In the genomic region with DNA sequence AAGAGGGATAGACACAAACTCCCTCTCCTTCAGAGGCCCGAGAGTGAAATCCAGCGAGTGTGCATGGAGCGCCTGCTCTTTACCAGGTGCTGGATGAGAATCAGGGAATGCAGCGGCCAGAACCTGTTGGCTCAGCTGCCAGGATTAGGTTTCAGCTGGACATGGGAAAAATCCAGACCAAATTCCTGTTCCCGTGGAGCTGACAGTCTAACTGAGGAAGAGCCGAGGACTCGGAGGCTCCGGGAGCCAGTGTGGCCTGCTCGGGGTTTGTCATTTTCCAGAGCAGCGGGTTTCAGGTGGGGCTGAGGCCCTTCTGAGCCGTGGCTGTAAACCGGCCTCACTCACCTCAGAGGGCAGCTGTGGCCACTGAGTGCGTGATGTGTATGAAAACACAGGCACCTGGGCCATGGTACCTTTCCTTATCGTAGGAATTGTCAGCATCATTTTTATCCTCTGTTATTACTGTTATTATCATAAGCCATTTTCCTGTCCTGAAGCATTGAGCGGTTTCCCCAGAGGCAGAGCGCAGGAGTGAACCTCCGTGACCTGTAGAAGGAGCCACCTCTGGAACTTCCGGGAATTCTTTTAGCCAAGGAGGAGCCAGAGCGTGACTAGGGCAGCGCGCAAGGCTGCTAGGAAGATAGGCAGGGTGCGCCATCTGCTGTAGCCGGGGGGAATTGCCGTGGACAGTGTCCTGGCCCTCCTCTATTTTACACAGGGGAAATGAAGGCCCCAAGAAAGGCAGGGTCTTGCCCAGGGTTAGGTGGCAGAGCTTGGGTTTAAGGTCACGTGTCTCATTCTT, we compare ENCODE assay signal across 7 cellular contexts. TPM values are rescaled to one million over a fixed set of nuclear protein-coding genes. Genes with fewer than 3 reads are reported as not detected.
DNase-seq lines count a peak whose midpoint lies in the region; ATAC-seq and TF ChIP-seq lines count a peak whose summit lies in the region.

No MANE protein-coding gene starts in this region.

- TF ChIP-seq CTCF in kidney epithelial cell (IDR thresholded peaks at IDR 0.05; ENCODE audit: insufficient read depth, low read length, poor library complexity, severe bottlenecking): peak; percentile 99

- H3K9me3 Mint-ChIP-seq in central memory CD8-positive, alpha-beta T cell: no peaks in the 10 kb centered on the region

- DNase-seq in NCI-H2227 treated with DMSO at 0.1 percent for 48 hours (lab: John Stamatoyannopoulos, UW) (peak; percentile 93), kidney epithelial cell (ENCODE audit: low read depth) (peak; percentile 50)
- peak; percentile 75 to 84 for DNase-seq in central memory CD8-positive, alpha-beta T cell (ENCODE audit: low spot score in 2 of 2)
- DNase-seq in stimulated activated CD4-positive, alpha-beta T cell treated with anti-CD3 and anti-CD28 coated beads, Interleukin-15, amount 100 ng/mL, for 24 hours: peak; percentile 88

- H3K27ac Mint-ChIP-seq in central memory CD8-positive, alpha-beta T cell (ENCODE audit: low read depth): peak overlapping the region; percentile 100

- peaks cover 25% of the 10 kb centered on the region for H3K4me1 Mint-ChIP-seq in central memory CD8-positive, alpha-beta T cell

- no peak overlapping the region for H3K4me3 ChIP-seq in kidney epithelial cell (ENCODE audit: low read depth, low read length)

- H3K4me3 Mint-ChIP-seq in central memory CD8-positive, alpha-beta T cell: peak overlapping the region; percentile 76

- no peaks in the 10 kb centered on the region for H3K36me3 ChIP-seq in kidney epithelial cell (ENCODE audit: control insufficient read depth, insufficient read depth, low read length)

- ATAC-seq in GM18498 (IDR thresholded peaks at IDR 0.05; ENCODE audit: unreplicated experiment) (peak; percentile 85), HG03135 (IDR thresholded peaks at IDR 0.05; ENCODE audit: unreplicated experiment) (peak; percentile 88)
- ATAC-seq in activated CD4-positive, CD25-positive, alpha-beta regulatory T cell treated with anti-CD3 and anti-CD28 coated beads, Interleukin-2, amount 50 U/mL, for 24 hours: peak; percentile 97
- peak; percentile 74 for ATAC-seq in central memory CD8-positive, alpha-beta T cell (replicated peaks; ENCODE audit: extremely low read depth, poor library complexity, severe bottlenecking)

- H3K27me3 ChIP-seq in kidney epithelial cell (ENCODE audit: control insufficient read depth, insufficient read depth, low read length): no peaks in the 10 kb centered on the region

- no peaks in the 10 kb centered on the region for H3K27me3 Mint-ChIP-seq in central memory CD8-positive, alpha-beta T cell

- H3K36me3 Mint-ChIP-seq in central memory CD8-positive, alpha-beta T cell (ENCODE audit: insufficient read depth): peaks cover 9% of the 10 kb centered on the region

RNA-seq across cellular contexts. Expression of a gene that starts 27.3 kb away (rescaled TPM):
- total RNA-seq in kidney epithelial cell: 71.0 and 74.1 TPM in 2 replicates

RNA-seq across cellular contexts. Expression of a gene that starts 41.8 kb away (rescaled TPM):
- 18.1 and 19.2 TPM in 2 replicates for total RNA-seq in kidney epithelial cell
